In genomic region chr14:98964171-98964570, GRCh38 we compare ENCODE assay signal across 12 cellular contexts.
"Had no signal": no experiment of that assay in that cellular context is flagged by ENCODE, and none has a peak within 500 bp of the region (broad histone marks: within the 10 kb centered on the region; RNA-seq: fewer than 3 reads in every experiment).

No MANE protein-coding gene starts in this region.

- H3K4me1 ChIP-seq: ascending aorta, psoas muscle, right lobe of liver, transverse colon had no signal

- H3K36me3 ChIP-seq: ascending aorta, right lobe of liver, transverse colon had no signal

- H3K27me3 ChIP-seq: ascending aorta, right lobe of liver, transverse colon had no signal

- H3K4me3 ChIP-seq: ascending aorta, psoas muscle, right lobe of liver, transverse colon had no signal

- H3K4me1 Mint-ChIP-seq: stimulated activated memory B cell treated with anti-CD40 and anti-IgM and Interleukin-4, amounts not matched to agents 10 μg/mL and 1 μg/mL and 100 μg/mL, for 72 hours had no signal

- H3K36me3 Mint-ChIP-seq: stimulated activated memory B cell treated with anti-CD40 and anti-IgM and Interleukin-4, amounts not matched to agents 10 μg/mL and 1 μg/mL and 100 μg/mL, for 72 hours had no signal

- H3K27ac ChIP-seq: ascending aorta, foreskin keratinocyte, psoas muscle, right lobe of liver, transverse colon had no signal

- DNase-seq: activated CD4-positive, alpha-beta T cell treated with anti-CD3 and anti-CD28 coated beads, Interleukin-2, amount 50 U/mL, for 4 hours; activated CD4-positive, CD25-positive, alpha-beta regulatory T cell; foreskin keratinocyte; left colon; psoas muscle; right lobe of liver; substantia nigra; transverse colon had no signal

- ATAC-seq: foreskin keratinocyte; left colon; psoas muscle; right lobe of liver; stimulated activated memory B cell treated with anti-CD40 and anti-IgM and Interleukin-4, amounts not matched to agents 10 μg/mL and 1 μg/mL and 100 μg/mL, for 72 hours had no signal

- H3K9me3 ChIP-seq: ascending aorta, psoas muscle, right lobe of liver, transverse colon had no signal

- H3K4me3 Mint-ChIP-seq: nephron; stimulated activated memory B cell treated with anti-CD40 and anti-IgM and Interleukin-4, amounts not matched to agents 10 μg/mL and 1 μg/mL and 100 μg/mL, for 72 hours had no signal

- H3K27ac Mint-ChIP-seq: activated T-helper 2 cell treated with anti-CD3 and anti-CD28 coated beads, Interferon-gamma antibody, Interleukin-2, Interleukin-4, amounts not matched to agents 10 μg/mL and 5 μg/mL and 100 μg/mL, durations not matched to agents 14 hours and 24 hours and 36 hours; nephron; stimulated activated memory B cell treated with anti-CD40 and anti-IgM and Interleukin-4, amounts not matched to agents 10 μg/mL and 1 μg/mL and 100 μg/mL, for 72 hours had no signal

- H3K27me3 Mint-ChIP-seq: stimulated activated memory B cell treated with anti-CD40 and anti-IgM and Interleukin-4, amounts not matched to agents 10 μg/mL and 1 μg/mL and 100 μg/mL, for 72 hours had no signal

- H3K9me3 Mint-ChIP-seq: activated T-helper 2 cell treated with anti-CD3 and anti-CD28 coated beads, Interferon-gamma antibody, Interleukin-2, Interleukin-4, amounts not matched to agents 10 μg/mL and 5 μg/mL and 100 μg/mL, durations not matched to agents 14 hours and 24 hours and 36 hours had no signal
